Comparison of ENCODE assay signal across 23 cellular contexts in the genomic region with DNA sequence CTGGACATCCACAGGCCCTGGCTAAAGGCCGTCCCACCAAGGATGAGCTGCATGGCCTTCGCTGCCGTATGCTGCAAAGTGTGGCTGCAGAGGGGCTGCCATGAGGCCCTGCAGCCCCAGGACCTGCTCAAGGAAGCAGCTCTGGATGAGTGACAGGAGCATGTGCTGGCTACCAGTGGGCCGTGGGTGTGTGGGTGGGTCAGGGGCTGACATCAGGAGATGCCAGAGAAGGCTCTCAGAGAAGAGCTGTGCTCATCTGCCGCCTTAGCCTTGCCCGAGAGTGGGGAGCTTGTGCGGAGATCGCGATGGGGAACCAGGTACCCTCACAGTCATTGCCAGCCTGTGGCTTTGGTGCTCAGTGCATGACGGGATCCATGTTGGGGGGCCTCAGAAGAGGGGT. TPM values are rescaled to one million over a fixed set of nuclear protein-coding genes. Genes with fewer than 3 reads are reported as not detected.
"Had no signal": no experiment of that assay in that cellular context is flagged by ENCODE, and none has a peak within 500 bp of the region (broad histone marks: within the 10 kb centered on the region; RNA-seq: fewer than 3 reads in every experiment).

No MANE protein-coding gene starts in this region.

- H3K27ac Mint-ChIP-seq: natural killer cell had no signal

- FAIRE-seq: endothelial cell of umbilical vein, frontal cortex, islet of Langerhans, small intestine had no signal

- DNase-seq: colonic mucosa; dermis blood vessel endothelial cell; erythroblast; heart right ventricle; hypothalamus; kidney glomerular epithelial cell; mammary epithelial cell; natural killer cell; retina; sigmoid colon; small intestine; stimulated activated CD4-positive, alpha-beta T cell treated with anti-CD3 and anti-CD28 coated beads, Interleukin-12 subunit alpha, Interleukin-12 subunit beta, amount 100 ng/mL, for 4 hours; stimulated activated naive CD4-positive, alpha-beta T cell; stomach; upper lobe of right lung had no signal

- H3K36me3 Mint-ChIP-seq: natural killer cell had no signal

- H3K9me3 ChIP-seq: colonic mucosa, heart right ventricle, neutrophil, psoas muscle, sigmoid colon, stomach, tibial artery, upper lobe of right lung, vagina had no signal

- H3K4me3 ChIP-seq: colonic mucosa, heart right ventricle, psoas muscle, sigmoid colon, stomach, tibial artery, upper lobe of right lung, vagina had no signal

- H3K9me3 Mint-ChIP-seq: natural killer cell had no signal

- H3K4me1 ChIP-seq: colonic mucosa, psoas muscle had no signal

- H3K36me3 ChIP-seq: colonic mucosa, heart right ventricle, neutrophil, sigmoid colon, stomach, tibial artery, upper lobe of right lung, vagina had no signal

- H3K27me3 ChIP-seq: colonic mucosa, heart right ventricle, neutrophil, stomach, upper lobe of right lung, vagina had no signal

- H3K4me1 Mint-ChIP-seq: natural killer cell had no signal

- H3K27ac ChIP-seq: colonic mucosa, heart right ventricle, neutrophil, psoas muscle, stomach, upper lobe of right lung, vagina had no signal

- H3K4me3 Mint-ChIP-seq: natural killer cell had no signal

RNA-seq across cellular contexts. Expression of a gene that starts 41.3 kb away (rescaled TPM):
- total RNA-seq: dermis blood vessel endothelial cell, endothelial cell of umbilical vein, mammary epithelial cell had no signal
- polyA plus RNA-seq: fibroblast of lung, mammary epithelial cell had no signal
